ENCODE assay signal across 2 cellular contexts in the genomic region with DNA sequence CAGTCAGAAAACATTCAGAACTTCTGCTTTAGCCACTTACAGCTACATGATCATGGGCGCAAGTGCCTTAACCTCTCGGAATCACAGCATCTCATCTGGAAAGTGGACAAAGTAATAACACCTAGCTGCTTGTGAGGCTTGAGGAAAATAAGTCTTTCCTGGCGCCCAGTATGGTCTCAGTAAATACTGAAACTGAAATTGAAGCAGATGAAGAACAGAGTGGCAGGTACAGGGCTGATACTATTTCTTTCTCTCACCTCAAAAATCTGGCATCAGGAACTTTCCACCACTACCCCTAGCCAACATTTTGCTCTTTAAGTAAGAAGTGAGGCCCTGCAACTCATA.
TF ChIP-seq lines count a peak whose summit lies in the region.

No MANE protein-coding gene starts in this region.

TF ChIP-seq in IMR-90, 13 proteins besides CTCF, POLR2A, EP300 and RAD21:
- TF ChIP-seq MAFK (IDR thresholded peaks at IDR 0.05; ENCODE audit: low read depth, low read length) (no peak), MAZ (IDR thresholded peaks at IDR 0.05; ENCODE audit: borderline replicate concordance, low read depth, low read length) (no peak), CHD1 (IDR thresholded peaks at IDR 0.05; ENCODE audit: low read depth, low read length) (no peak), BHLHE40 (IDR thresholded peaks at IDR 0.05; ENCODE audit: low read depth, low read length) (no peak), MXI1 (IDR thresholded peaks at IDR 0.05; ENCODE audit: borderline replicate concordance, low read depth, low read length) (no peak), RFX5 (IDR thresholded peaks at IDR 0.05; ENCODE audit: low read depth, low read length) (no peak), USF2 (IDR thresholded peaks at IDR 0.05; ENCODE audit: low read depth, low read length) (no peak), NFE2L2 (IDR thresholded peaks at IDR 0.05; ENCODE audit: low read depth, low read length) (no peak), SMC3 (IDR thresholded peaks at IDR 0.05; ENCODE audit: low read depth, low read length) (no peak), RCOR1 (IDR thresholded peaks at IDR 0.05; ENCODE audit: insufficient replicate concordance, low read length) (no peak), CEBPB (IDR thresholded peaks at IDR 0.05; ENCODE audit: low read depth, low read length) (no peak), FOS (IDR thresholded peaks at IDR 0.05; ENCODE audit: low read depth, low read length) (no peak), ELK1 (IDR thresholded peaks at IDR 0.05; ENCODE audit: borderline replicate concordance, low read depth, low read length) (no peak)

TF ChIP-seq in GM12878, 131 proteins besides CTCF, POLR2A, EP300 and RAD21:
- TF ChIP-seq PKNOX1 (IDR thresholded peaks at IDR 0.05), result 0 out of 2 replicates have a peak, but pooled peaks have one; percentile 29
- no peak for TF ChIP-seq CREM (IDR thresholded peaks at IDR 0.05; ENCODE audit: low read depth)
- TF ChIP-seq, protein P1, sequence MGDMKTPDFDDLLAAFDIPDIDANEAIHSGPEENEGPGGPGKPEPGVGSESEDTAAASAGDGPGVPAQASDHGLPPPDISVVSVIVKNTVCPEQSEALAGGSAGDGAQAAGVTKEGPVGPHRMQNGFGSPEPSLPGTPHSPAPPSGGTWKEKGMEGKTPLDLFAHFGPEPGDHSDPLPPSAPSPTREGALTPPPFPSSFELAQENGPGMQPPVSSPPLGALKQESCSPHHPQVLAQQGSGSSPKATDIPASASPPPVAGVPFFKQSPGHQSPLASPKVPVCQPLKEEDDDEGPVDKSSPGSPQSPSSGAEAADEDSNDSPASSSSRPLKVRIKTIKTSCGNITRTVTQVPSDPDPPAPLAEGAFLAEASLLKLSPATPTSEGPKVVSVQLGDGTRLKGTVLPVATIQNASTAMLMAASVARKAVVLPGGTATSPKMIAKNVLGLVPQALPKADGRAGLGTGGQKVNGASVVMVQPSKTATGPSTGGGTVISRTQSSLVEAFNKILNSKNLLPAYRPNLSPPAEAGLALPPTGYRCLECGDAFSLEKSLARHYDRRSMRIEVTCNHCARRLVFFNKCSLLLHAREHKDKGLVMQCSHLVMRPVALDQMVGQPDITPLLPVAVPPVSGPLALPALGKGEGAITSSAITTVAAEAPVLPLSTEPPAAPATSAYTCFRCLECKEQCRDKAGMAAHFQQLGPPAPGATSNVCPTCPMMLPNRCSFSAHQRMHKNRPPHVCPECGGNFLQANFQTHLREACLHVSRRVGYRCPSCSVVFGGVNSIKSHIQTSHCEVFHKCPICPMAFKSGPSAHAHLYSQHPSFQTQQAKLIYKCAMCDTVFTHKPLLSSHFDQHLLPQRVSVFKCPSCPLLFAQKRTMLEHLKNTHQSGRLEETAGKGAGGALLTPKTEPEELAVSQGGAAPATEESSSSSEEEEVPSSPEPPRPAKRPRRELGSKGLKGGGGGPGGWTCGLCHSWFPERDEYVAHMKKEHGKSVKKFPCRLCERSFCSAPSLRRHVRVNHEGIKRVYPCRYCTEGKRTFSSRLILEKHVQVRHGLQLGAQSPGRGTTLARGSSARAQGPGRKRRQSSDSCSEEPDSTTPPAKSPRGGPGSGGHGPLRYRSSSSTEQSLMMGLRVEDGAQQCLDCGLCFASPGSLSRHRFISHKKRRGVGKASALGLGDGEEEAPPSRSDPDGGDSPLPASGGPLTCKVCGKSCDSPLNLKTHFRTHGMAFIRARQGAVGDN (IDR thresholded peaks at IDR 0.05), result 0 out of 2 replicates have a peak, but pooled peaks have one; percentile 12
- peak; percentile 34; the same call in 1 of the 2 replicates for TF ChIP-seq TAF1 (IDR thresholded peaks at IDR 0.05; ENCODE audit: borderline replicate concordance, low read depth, low read length)
- peak; percentile 24; the same call in 1 of the 2 replicates for TF ChIP-seq CBX5 (IDR thresholded peaks at IDR 0.05; ENCODE audit: low read depth)
- TF ChIP-seq ZNF274 (IDR thresholded peaks at IDR 0.05; ENCODE audit: insufficient read depth, insufficient read length), result no peak
TF ChIP-seq in GM12878: peak in this region for 4.
